Comparison of ENCODE assay signal across 29 cellular contexts in genomic region chr2:153939124-153939796, GRCh38.
A peak's percentile ranks its signal among the peaks of the same experiment; 100 is the strongest.
DNase-seq lines count a peak whose midpoint lies in the region; ATAC-seq and TF ChIP-seq lines count a peak whose summit lies in the region.
"Had no signal": no experiment of that assay in that cellular context is flagged by ENCODE, and none has a peak within 500 bp of the region (broad histone marks: within the 10 kb centered on the region; RNA-seq: fewer than 3 reads in every experiment).

No MANE protein-coding gene starts in this region.

- no peak for TF ChIP-seq CTCF in GM12865 (IDR thresholded peaks at IDR 0.05; ENCODE audit: insufficient read depth, low read depth, low read length, missing control alignments)

- no peak overlapping the region for H3K4me3 ChIP-seq in GM12865 (ENCODE audit: low read depth, low read length)
- H3K4me3 ChIP-seq: gastrocnemius medialis, hepatocyte had no signal

- no peaks in the 10 kb centered on the region for H3K4me1 Mint-ChIP-seq in activated T-cell treated with anti-CD3 and anti-CD28 coated beads, Interleukin-2, amount 50 U/mL, for 72 hours (ENCODE audit: low read depth)
- H3K4me1 Mint-ChIP-seq: activated CD4-positive, alpha-beta T cell treated with anti-CD3 and anti-CD28 coated beads, Interleukin-2, amount 10 ng/mL, durations not matched to agents 7 days and 5 days; activated naive CD4-positive, alpha-beta T cell treated with anti-CD3 and anti-CD28 coated beads, Interleukin-2, amount 10 ng/mL, durations not matched to agents 7 days and 5 days; brain; memory B cell had no signal

- ATAC-seq in HG03442 (IDR thresholded peaks at IDR 0.05; ENCODE audit: unreplicated experiment) (peak; percentile 43), GM21723 (IDR thresholded peaks at IDR 0.05; ENCODE audit: unreplicated experiment) (no peak)
- ATAC-seq in activated T-cell treated with anti-CD3 and anti-CD28 coated beads, Interleukin-2, amount 50 U/mL, for 72 hours (replicated peaks in 1 of 2), result no peak
- ATAC-seq: gastrocnemius medialis, left lobe of liver, sciatic nerve had no signal

- peaks cover 4 to 7% of the 10 kb centered on the region in 2 donors for H3K9me3 Mint-ChIP-seq in activated T-cell treated with anti-CD3 and anti-CD28 coated beads, Interleukin-2, amount 50 U/mL, for 72 hours
- H3K9me3 Mint-ChIP-seq: activated CD4-positive, alpha-beta T cell treated with anti-CD3 and anti-CD28 coated beads, Interleukin-2, amount 10 ng/mL, durations not matched to agents 7 days and 5 days; brain had no signal

- H3K27ac Mint-ChIP-seq in activated T-cell treated with anti-CD3 and anti-CD28 coated beads, Interleukin-2, amount 50 U/mL, for 72 hours, result no peak overlapping the region
- H3K27ac Mint-ChIP-seq: activated CD4-positive, alpha-beta T cell treated with anti-CD3 and anti-CD28 coated beads, Interleukin-2, amount 10 ng/mL, durations not matched to agents 7 days and 5 days; activated naive CD4-positive, alpha-beta T cell treated with anti-CD3 and anti-CD28 coated beads, Interleukin-2, amount 10 ng/mL, durations not matched to agents 7 days and 5 days; brain; memory B cell; T-helper 2 cell treated with Interferon-gamma antibody and Interleukin-4, amounts not matched to agents 5 μg/mL and 100 μg/mL, for 36 hours had no signal

- DNase-seq in GM12865 (ENCODE audit: low read depth), result peak; percentile 2
- DNase-seq in H4 (ENCODE audit: low spot score), result peak; percentile 50
- DNase-seq in islet precursor cell, result peak; percentile 52
- DNase-seq in NCI-H1436 treated with DMSO at 0.1 percent for 48 hours (lab: John Stamatoyannopoulos, UW), result no peak
- no peak for DNase-seq in activated T-cell treated with anti-CD3 and anti-CD28 coated beads for 4 hours
- no peak for DNase-seq in activated T-cell treated with anti-CD3 and anti-CD28 coated beads, Interleukin-2, amount 50 U/mL, for 72 hours
- DNase-seq: activated CD4-positive, alpha-beta T cell treated with anti-CD3 and anti-CD28 coated beads, Interleukin-2, amount 10 ng/mL, durations not matched to agents 7 days and 5 days; activated naive CD4-positive, alpha-beta T cell treated with anti-CD3 and anti-CD28 coated beads, Interleukin-2, amount 10 ng/mL, durations not matched to agents 7 days and 5 days; activated T-cell treated with anti-CD3 and anti-CD28 coated beads, Interleukin-2, amount 50 U/mL, for 48 hours; C1 segment of cervical spinal cord; Calu3; cerebellar nuclear complex; gastrocnemius medialis; NCI-H2107; NCI-H510A treated with DMSO at 0.1 percent for 48 hours; posterior cingulate gyrus; Right ventricle myocardium superior; stimulated activated CD4-positive, alpha-beta T cell treated with anti-CD3 and anti-CD28 coated beads, Interleukin-12 subunit alpha, Interleukin-12 subunit beta, amount 100 ng/mL, for 4 hours; stimulated activated CD4-positive, alpha-beta T cell treated with anti-CD3 and anti-CD28 coated beads, Interleukin-4, amount 100 ng/mL, for 4 hours; stimulated activated naive CD4-positive, alpha-beta T cell; WERI-Rb-1 had no signal

- no peaks in the 10 kb centered on the region for H3K36me3 Mint-ChIP-seq in activated T-cell treated with anti-CD3 and anti-CD28 coated beads, Interleukin-2, amount 50 U/mL, for 72 hours (ENCODE audit: insufficient read depth in 2 of 2)
- H3K36me3 Mint-ChIP-seq: activated naive CD4-positive, alpha-beta T cell treated with anti-CD3 and anti-CD28 coated beads, Interleukin-2, amount 10 ng/mL, durations not matched to agents 7 days and 5 days; memory B cell had no signal

- H3K4me3 Mint-ChIP-seq in activated T-cell treated with anti-CD3 and anti-CD28 coated beads, Interleukin-2, amount 50 U/mL, for 72 hours, result no peak overlapping the region
- H3K4me3 Mint-ChIP-seq: activated CD4-positive, alpha-beta T cell treated with anti-CD3 and anti-CD28 coated beads, Interleukin-2, amount 10 ng/mL, durations not matched to agents 7 days and 5 days; activated naive CD4-positive, alpha-beta T cell treated with anti-CD3 and anti-CD28 coated beads, Interleukin-2, amount 10 ng/mL, durations not matched to agents 7 days and 5 days; brain; memory B cell; T-helper 2 cell treated with Interferon-gamma antibody and Interleukin-4, amounts not matched to agents 5 μg/mL and 100 μg/mL, for 36 hours had no signal

- H3K27me3 Mint-ChIP-seq in activated T-cell treated with anti-CD3 and anti-CD28 coated beads, Interleukin-2, amount 50 U/mL, for 72 hours (ENCODE audit: low read depth), result no peaks in the 10 kb centered on the region
- H3K27me3 Mint-ChIP-seq: activated CD4-positive, alpha-beta T cell treated with anti-CD3 and anti-CD28 coated beads, Interleukin-2, amount 10 ng/mL, durations not matched to agents 7 days and 5 days; activated naive CD4-positive, alpha-beta T cell treated with anti-CD3 and anti-CD28 coated beads, Interleukin-2, amount 10 ng/mL, durations not matched to agents 7 days and 5 days; memory B cell had no signal

Comparison
In these comparisons a context has a peak if more than half of its experiments do, and no peak if none do; other contexts are left out.
1. DNase-seq: peak in GM12865 (single experiment), H4 (single experiment) and islet precursor cell (single experiment); none in NCI-H1436 treated with DMSO at 0.1 percent for 48 hours (single experiment), activated T-cell treated with anti-CD3 and anti-CD28 coated beads for 4 hours (single experiment) and activated T-cell treated with anti-CD3 and anti-CD28 coated beads, Interleukin-2, amount 50 U/mL, for 72 hours (0 of 2).